Comparison of ENCODE assay signal across 22 cellular contexts in genomic region chr12:116089080-116089479, GRCh38.
"Had no signal": no experiment of that assay in that cellular context is flagged by ENCODE, and none has a peak within 500 bp of the region (broad histone marks: within the 10 kb centered on the region; RNA-seq: fewer than 3 reads in every experiment).

No MANE protein-coding gene starts in this region.

- H3K27me3 ChIP-seq: foreskin keratinocyte, ovary, right atrium auricular region, suprapubic skin, thyroid gland had no signal

- H3K4me3 ChIP-seq: coronary artery, lung, ovary, right atrium auricular region, suprapubic skin, thyroid gland had no signal

- H3K27ac Mint-ChIP-seq: endodermal cell, type B pancreatic cell had no signal

- ATAC-seq: foreskin keratinocyte, left colon, left ventricle myocardium superior had no signal

- H3K4me1 ChIP-seq: foreskin keratinocyte, right atrium auricular region had no signal

- H3K27ac ChIP-seq: coronary artery, foreskin keratinocyte, ovary, right atrium auricular region, suprapubic skin, thyroid gland had no signal

- H3K4me3 Mint-ChIP-seq: endodermal cell, neural crest cell, type B pancreatic cell had no signal

- H3K9me3 Mint-ChIP-seq: endodermal cell, neural crest cell, type B pancreatic cell had no signal

- FAIRE-seq: endothelial cell of umbilical vein, urothelium cell line had no signal

- H3K27me3 Mint-ChIP-seq: naive B cell, type B pancreatic cell had no signal

- H3K36me3 ChIP-seq: ovary, right atrium auricular region, suprapubic skin, thyroid gland had no signal

- H3K9me3 ChIP-seq: ovary, right atrium auricular region, suprapubic skin, thyroid gland had no signal

- DNase-seq: effector CD4-positive, alpha-beta T cell; endodermal cell; erythroblast; foreskin keratinocyte; left colon; left ventricle myocardium superior; mesendoderm; naive B cell; nucleus accumbens; ovary; small intestine; stimulated activated CD4-positive, alpha-beta T cell treated with anti-CD3 and anti-CD28 coated beads, Interleukin-12 subunit alpha, Interleukin-12 subunit beta, amount 100 ng/mL, for 4 hours; stimulated activated naive CD4-positive, alpha-beta T cell; thyroid gland had no signal
